Comparison of ENCODE assay signal across 25 cellular contexts in the genomic region with DNA sequence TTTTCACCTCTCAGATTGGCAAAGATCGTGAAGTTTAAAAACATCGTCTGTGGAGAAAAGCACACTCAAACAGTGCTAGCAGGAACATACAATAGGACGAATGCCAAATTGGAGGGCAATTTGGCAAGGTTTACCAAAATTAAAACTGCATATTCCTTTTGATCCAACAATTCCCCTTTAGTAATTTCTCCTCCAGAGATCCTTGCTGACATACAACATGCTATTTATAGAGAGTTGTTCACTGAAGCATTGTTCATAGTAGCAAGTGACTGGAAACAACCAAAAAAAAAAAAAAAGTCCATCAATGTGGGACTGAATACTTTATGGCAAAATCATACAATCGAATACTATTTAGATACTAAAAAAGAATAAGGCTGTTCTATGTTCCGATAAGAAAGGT.
A peak's percentile ranks its signal among the peaks of the same experiment; 100 is the strongest.
DNase-seq lines count a peak whose midpoint lies in the region; ATAC-seq and TF ChIP-seq lines count a peak whose summit lies in the region.
"Had no signal": no experiment of that assay in that cellular context is flagged by ENCODE, and none has a peak within 500 bp of the region (broad histone marks: within the 10 kb centered on the region; RNA-seq: fewer than 3 reads in every experiment).

No MANE protein-coding gene starts in this region.

- H3K4me1 ChIP-seq in left ventricle myocardium inferior: peaks cover 24% of the 10 kb centered on the region
- no peaks in the 10 kb centered on the region for H3K4me1 ChIP-seq in fibroblast of lung (ENCODE audit: control insufficient read depth, extremely low read depth, insufficient read depth, low read length)
- H3K4me1 ChIP-seq: A549, lower lobe of right lung had no signal

- H3K36me3 ChIP-seq in left ventricle myocardium inferior (no peaks in the 10 kb centered on the region), fibroblast of lung (ENCODE audit: control insufficient read depth, insufficient read depth, low read length) (no peaks in the 10 kb centered on the region)
- H3K36me3 ChIP-seq: lower lobe of right lung had no signal

- no peak overlapping the region for H3K9ac ChIP-seq in fibroblast of lung (ENCODE audit: insufficient read depth, low read length)

- no peak overlapping the region for H3K4me2 ChIP-seq in fibroblast of lung (ENCODE audit: extremely low read depth, insufficient read depth, low read length)
- H3K4me2 ChIP-seq: A549 had no signal

- TF ChIP-seq CTCF in left ventricle myocardium inferior (IDR thresholded peaks at IDR 0.05; ENCODE audit: borderline replicate concordance) (no peak), fibroblast of lung (conservative IDR thresholded peaks at IDR 0.05 in 1 of 2, IDR thresholded peaks at IDR 0.05 in 1 of 2; ENCODE audit: low read depth in 1 of 2, low read length in 2 of 2) (no peak), mesothelial cell of epicardium (IDR thresholded peaks at IDR 0.05; ENCODE audit: unreplicated experiment) (no peak)

- H3K9me3 ChIP-seq in left ventricle myocardium inferior (replicated peaks) (no peaks in the 10 kb centered on the region), fibroblast of lung (ENCODE audit: control insufficient read depth, insufficient read depth, low read depth, low read length) (no peaks in the 10 kb centered on the region)
- H3K9me3 ChIP-seq: A549, lower lobe of right lung had no signal

- DNase-seq in left ventricle myocardium inferior (no peak), left cardiac atrium (no peak), fibroblast of lung (ENCODE audit: low read depth in 2 of 2) (peak; percentile 10 to 35), mesothelial cell of epicardium (ENCODE audit: low spot score in 2 of 2, unreplicated experiment in 2 of 2) (no peak), NOMO-1 treated with DMSO at 0.1 percent for 48 hours (lab: John Stamatoyannopoulos, UW; ENCODE audit: unreplicated experiment) (no peak), SKM-1 (lab: John Stamatoyannopoulos, UW; ENCODE audit: unreplicated experiment) (no peak)
- DNase-seq in activated naive CD8-positive, alpha-beta T cell treated with anti-CD3 and anti-CD28 coated beads for 36 hours: no peak
- no peak for DNase-seq in activated CD8-positive, alpha-beta memory T cell treated with anti-CD3 and anti-CD28 coated beads for 24 hours
- DNase-seq: activated CD8-positive, alpha-beta memory T cell treated with anti-CD3 and anti-CD28 coated beads, Interleukin-2, amount 50 U/mL, for 4 hours; cortex of kidney; Karpas-422; lower lobe of right lung; naive B cell; NCI-H1092; nucleus accumbens; RPMI8226; stimulated activated CD4-positive, alpha-beta T cell treated with anti-CD3 and anti-CD28 coated beads, Interleukin-4, amount 100 ng/mL, for 1 hour; stimulated activated naive CD4-positive, alpha-beta T cell treated with Interleukin-2 at 50 U/mL for 16 hours; T-helper 9 cell had no signal

- no peaks in the 10 kb centered on the region for H3K27me3 Mint-ChIP-seq in mesothelial cell of epicardium (ENCODE audit: low read depth)
- H3K27me3 Mint-ChIP-seq in activated naive CD8-positive, alpha-beta T cell treated with anti-CD3 and anti-CD28 coated beads for 36 hours: no peaks in the 10 kb centered on the region
- H3K27me3 Mint-ChIP-seq: activated naive CD8-positive, alpha-beta T cell; B cell; type B pancreatic cell had no signal

- H3K4me3 Mint-ChIP-seq in mesothelial cell of epicardium: no peak overlapping the region
- H3K4me3 Mint-ChIP-seq in activated naive CD8-positive, alpha-beta T cell treated with anti-CD3 and anti-CD28 coated beads for 36 hours: no peak overlapping the region
- H3K4me3 Mint-ChIP-seq: activated naive CD8-positive, alpha-beta T cell; B cell; naive B cell; type B pancreatic cell had no signal

- intact Hi-C loops in left ventricle myocardium inferior (cut with micrococcal nuclease): no loop called here
- intact Hi-C loops in left cardiac atrium (cut with DNase I): no loop called here

- H3K27ac ChIP-seq in left ventricle myocardium inferior (replicated peaks) (peak overlapping the region; percentile 44), fibroblast of lung (ENCODE audit: insufficient read depth, low read length) (no peak overlapping the region)
- H3K27ac ChIP-seq: A549, lower lobe of right lung had no signal

- no peak for ATAC-seq in left cardiac atrium
- ATAC-seq: A549, HCT116, lower lobe of right lung had no signal

- H3K4me3 ChIP-seq in left ventricle myocardium inferior (peak overlapping the region; percentile 14), fibroblast of lung (replicated peaks in 1 of 4; ENCODE audit: control extremely low read depth in 1 of 4, insufficient read depth in 1 of 4, low read depth in 3 of 4, low read length in 4 of 4) (no peak overlapping the region)
- H3K4me3 ChIP-seq: A549, lower lobe of right lung had no signal

- H2AFZ ChIP-seq in fibroblast of lung (ENCODE audit: low read length): no peak overlapping the region

- H3K27me3 ChIP-seq in left ventricle myocardium inferior (ENCODE audit: low read depth): no peaks in the 10 kb centered on the region
- H3K27me3 ChIP-seq in fibroblast of lung (ENCODE audit: control insufficient read depth, insufficient read depth, low read length): no peaks in the 10 kb centered on the region

- H3K27ac Mint-ChIP-seq in mesothelial cell of epicardium: peak overlapping the region; percentile 14
- no peak overlapping the region for H3K27ac Mint-ChIP-seq in activated naive CD8-positive, alpha-beta T cell treated with anti-CD3 and anti-CD28 coated beads for 36 hours
- H3K27ac Mint-ChIP-seq: activated naive CD8-positive, alpha-beta T cell; activated T-helper 2 cell treated with anti-CD3 and anti-CD28 coated beads, Interferon-gamma antibody, Interleukin-2, Interleukin-4, amounts not matched to agents 10 μg/mL and 5 μg/mL and 100 μg/mL, durations not matched to agents 14 hours and 24 hours and 36 hours; B cell; naive B cell; type B pancreatic cell had no signal

- no peaks in the 10 kb centered on the region for H4K20me1 ChIP-seq in fibroblast of lung (ENCODE audit: control insufficient read depth, extremely low read depth, insufficient read depth, low read length)

- peaks cover 6% of the 10 kb centered on the region for H3K4me1 Mint-ChIP-seq in mesothelial cell of epicardium
- no peaks in the 10 kb centered on the region for H3K4me1 Mint-ChIP-seq in activated naive CD8-positive, alpha-beta T cell treated with anti-CD3 and anti-CD28 coated beads for 36 hours
- H3K4me1 Mint-ChIP-seq: B cell, naive B cell had no signal

- H3K9me3 Mint-ChIP-seq in mesothelial cell of epicardium: no peaks in the 10 kb centered on the region
- no peaks in the 10 kb centered on the region for H3K9me3 Mint-ChIP-seq in activated naive CD8-positive, alpha-beta T cell treated with anti-CD3 and anti-CD28 coated beads for 36 hours
- H3K9me3 Mint-ChIP-seq: activated T-helper 2 cell treated with anti-CD3 and anti-CD28 coated beads, Interferon-gamma antibody, Interleukin-2, Interleukin-4, amounts not matched to agents 10 μg/mL and 5 μg/mL and 100 μg/mL, durations not matched to agents 14 hours and 24 hours and 36 hours; type B pancreatic cell had no signal

- peaks cover 4% of the 10 kb centered on the region for H3K36me3 Mint-ChIP-seq in mesothelial cell of epicardium
- peaks cover 8% of the 10 kb centered on the region for H3K36me3 Mint-ChIP-seq in activated naive CD8-positive, alpha-beta T cell treated with anti-CD3 and anti-CD28 coated beads for 36 hours
- H3K36me3 Mint-ChIP-seq: naive B cell had no signal

- no peaks in the 10 kb centered on the region for H3K79me2 ChIP-seq in fibroblast of lung (ENCODE audit: control insufficient read depth, insufficient read depth, low read length)

Comparison
In these comparisons a context has a peak if more than half of its experiments do, and no peak if none do; other contexts are left out.
1. DNase-seq: peak in fibroblast of lung (2 of 2); none in left ventricle myocardium inferior (single experiment), left cardiac atrium (single experiment), mesothelial cell of epicardium (0 of 2), NOMO-1 treated with DMSO at 0.1 percent for 48 hours (single experiment), activated naive CD8-positive, alpha-beta T cell treated with anti-CD3 and anti-CD28 coated beads for 36 hours (single experiment), activated CD8-positive, alpha-beta memory T cell treated with anti-CD3 and anti-CD28 coated beads for 24 hours (single experiment) and SKM-1 (single experiment).